In genomic region chr1:59393211-59394180, GRCh38 we compare ENCODE assay signal across 9 cellular contexts.
DNase-seq lines count a peak whose midpoint lies in the region; ATAC-seq and TF ChIP-seq lines count a peak whose summit lies in the region.
"Had no signal": no experiment of that assay in that cellular context is flagged by ENCODE, and none has a peak within 500 bp of the region (broad histone marks: within the 10 kb centered on the region; RNA-seq: fewer than 3 reads in every experiment).

No MANE protein-coding gene starts in this region.

- no peak for ATAC-seq in stimulated activated naive CD8-positive, alpha-beta T cell treated with anti-CD3 and anti-CD28 coated beads, Interleukin-15, amount 100 ng/mL, for 72 hours
- no peak for ATAC-seq in stimulated activated naive CD8-positive, alpha-beta T cell treated with anti-CD3 and anti-CD28 coated beads, Interleukin-15, Interleukin-2, amounts not matched to agents 100 U/mL and 50 U/mL, for 24 hours
- ATAC-seq in lower lobe of right lung, result peak; percentile 63 to 85
- ATAC-seq in GM18868 (IDR thresholded peaks at IDR 0.05; ENCODE audit: unreplicated experiment), result no peak
- ATAC-seq in HG03442 (IDR thresholded peaks at IDR 0.05; ENCODE audit: unreplicated experiment), result no peak

- no peaks in the 10 kb centered on the region for H3K9me3 ChIP-seq in lower lobe of right lung
- H3K9me3 ChIP-seq in tibial nerve, result no peaks in the 10 kb centered on the region

- TF ChIP-seq CTCF in lower lobe of right lung (IDR thresholded peaks at IDR 0.05), result no peak
- no peak for TF ChIP-seq CTCF in tibial nerve (IDR thresholded peaks at IDR 0.05)

- intact Hi-C loops in lower lobe of right lung (cut with DNase I), result no loop called here

- H3K4me3 Mint-ChIP-seq in stimulated activated naive CD8-positive, alpha-beta T cell treated with anti-CD3 and anti-CD28 coated beads, Interleukin-15, amount 100 ng/mL, for 72 hours, result no peak overlapping the region

- TF ChIP-seq POLR2A in tibial nerve (IDR thresholded peaks at IDR 0.05), result no peak

- H3K27ac ChIP-seq in lower lobe of right lung (peak overlapping the region; percentile 21), tibial nerve (peak overlapping the region; percentile 76 to 92 (median 89))
- H3K27ac ChIP-seq: BLaER1 treated with 17β-estradiol and CSF1 and Interleukin-3, amounts not matched to agents 10 nM and 100 nM had no signal

- peaks cover 69% of the 10 kb centered on the region for H3K4me1 Mint-ChIP-seq in stimulated activated naive CD8-positive, alpha-beta T cell treated with anti-CD3 and anti-CD28 coated beads, Interleukin-15, amount 100 ng/mL, for 72 hours

- peak overlapping the region; percentile 28 to 78 for H3K27ac Mint-ChIP-seq in stimulated activated naive CD8-positive, alpha-beta T cell treated with anti-CD3 and anti-CD28 coated beads, Interleukin-15, amount 100 ng/mL, for 72 hours

- peak in 1 of 2 donors; percentile 86 for TF ChIP-seq EP300 in tibial nerve (IDR thresholded peaks at IDR 0.05)

- no peaks in the 10 kb centered on the region for H3K36me3 ChIP-seq in lower lobe of right lung
- H3K36me3 ChIP-seq in tibial nerve, result no peaks in the 10 kb centered on the region

- H3K4me1 ChIP-seq in lower lobe of right lung, result peaks cover 4% of the 10 kb centered on the region
- H3K4me1 ChIP-seq in tibial nerve, result peaks cover 0 to 44% (median 25%) of the 10 kb centered on the region in 4 donors
- H3K4me1 ChIP-seq: BLaER1 treated with 17β-estradiol and CSF1 and Interleukin-3, amounts not matched to agents 10 nM and 100 nM had no signal

- no peaks in the 10 kb centered on the region for H3K9me3 Mint-ChIP-seq in stimulated activated naive CD8-positive, alpha-beta T cell treated with anti-CD3 and anti-CD28 coated beads, Interleukin-15, amount 100 ng/mL, for 72 hours

- H3K27me3 Mint-ChIP-seq in stimulated activated naive CD8-positive, alpha-beta T cell treated with anti-CD3 and anti-CD28 coated beads, Interleukin-15, amount 100 ng/mL, for 72 hours, result no peaks in the 10 kb centered on the region

- 12 to 14% methylated on average over 7 of the region's 7 CpGs for WGBS in tibial nerve, 2 donors

- no peak overlapping the region for H3K4me3 ChIP-seq in lower lobe of right lung
- H3K4me3 ChIP-seq in tibial nerve, result no peak overlapping the region
- H3K4me3 ChIP-seq: BLaER1 treated with 17β-estradiol and CSF1 and Interleukin-3, amounts not matched to agents 10 nM and 100 nM had no signal

- H3K27me3 ChIP-seq in lower lobe of right lung (ENCODE audit: low read depth) (no peaks in the 10 kb centered on the region), tibial nerve (no peaks in the 10 kb centered on the region)
- H3K27me3 ChIP-seq: BLaER1 treated with 17β-estradiol and CSF1 and Interleukin-3, amounts not matched to agents 10 nM and 100 nM had no signal

- DNase-seq in stimulated activated naive CD8-positive, alpha-beta T cell treated with anti-CD3 and anti-CD28 coated beads, Interleukin-15, amount 100 ng/mL, for 72 hours, result no peak
- DNase-seq in stimulated activated naive CD8-positive, alpha-beta T cell treated with anti-CD3 and anti-CD28 coated beads, Interleukin-15, Interleukin-2, amounts not matched to agents 100 U/mL and 50 U/mL, for 24 hours, result no peak
- DNase-seq in dermis blood vessel endothelial cell (peak; percentile 23), lower lobe of right lung (no peak), tibial nerve (ENCODE audit: low spot score in 2 of 2) (peak; percentile 66 to 84)
- no peak for DNase-seq in effector CD4-positive, alpha-beta T cell

Comparison
In these comparisons a context has a peak if more than half of its experiments do, and no peak if none do; other contexts are left out.
1. ATAC-seq: peak in lower lobe of right lung (2 of 2); none in stimulated activated naive CD8-positive, alpha-beta T cell treated with anti-CD3 and anti-CD28 coated beads, Interleukin-15, amount 100 ng/mL, for 72 hours (single experiment), stimulated activated naive CD8-positive, alpha-beta T cell treated with anti-CD3 and anti-CD28 coated beads, Interleukin-15, Interleukin-2, amounts not matched to agents 100 U/mL and 50 U/mL, for 24 hours (single experiment), GM18868 (single experiment) and HG03442 (single experiment).
2. DNase-seq: peak in dermis blood vessel endothelial cell (single experiment) and tibial nerve (2 of 2); none in stimulated activated naive CD8-positive, alpha-beta T cell treated with anti-CD3 and anti-CD28 coated beads, Interleukin-15, amount 100 ng/mL, for 72 hours (0 of 2), stimulated activated naive CD8-positive, alpha-beta T cell treated with anti-CD3 and anti-CD28 coated beads, Interleukin-15, Interleukin-2, amounts not matched to agents 100 U/mL and 50 U/mL, for 24 hours (single experiment), lower lobe of right lung (single experiment) and effector CD4-positive, alpha-beta T cell (single experiment).